In the genomic region with DNA sequence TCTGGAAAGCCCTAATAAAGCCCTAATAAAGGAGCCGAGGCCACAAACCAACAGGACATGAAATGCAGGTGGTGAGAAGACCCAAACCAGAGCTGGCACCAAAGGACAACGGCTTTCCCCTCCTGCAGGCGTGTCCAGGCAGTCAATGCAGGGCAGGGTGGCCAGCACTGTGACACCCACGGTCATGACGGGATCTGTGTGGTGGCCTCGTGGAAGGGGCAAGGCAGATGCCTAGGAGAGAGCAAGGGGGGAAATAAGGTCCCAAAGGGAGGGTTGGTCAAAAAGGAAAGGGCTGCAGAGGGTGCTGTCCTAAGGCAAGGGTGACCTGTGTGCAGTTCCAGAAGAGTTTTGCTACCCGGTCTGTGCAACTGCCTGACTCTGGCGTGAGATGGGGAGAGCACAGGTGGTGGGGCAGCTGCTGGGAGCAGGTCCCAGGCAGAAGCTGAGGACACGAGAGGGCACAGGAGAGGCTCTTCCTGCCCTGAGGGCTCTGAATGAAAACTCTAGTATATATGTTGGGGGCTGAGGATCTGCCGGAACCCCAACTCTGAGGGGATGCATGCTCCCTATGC, we compare ENCODE assay signal across 1 cellular context.
TF ChIP-seq lines count a peak whose summit lies in the region.

No MANE protein-coding gene starts in this region.

TF ChIP-seq in A549, 52 proteins besides CTCF, POLR2A, EP300 and RAD21 (continued from another document):
- TF ChIP-seq, protein P1, sequence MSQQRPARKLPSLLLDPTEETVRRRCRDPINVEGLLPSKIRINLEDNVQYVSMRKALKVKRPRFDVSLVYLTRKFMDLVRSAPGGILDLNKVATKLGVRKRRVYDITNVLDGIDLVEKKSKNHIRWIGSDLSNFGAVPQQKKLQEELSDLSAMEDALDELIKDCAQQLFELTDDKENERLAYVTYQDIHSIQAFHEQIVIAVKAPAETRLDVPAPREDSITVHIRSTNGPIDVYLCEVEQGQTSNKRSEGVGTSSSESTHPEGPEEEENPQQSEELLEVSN (IDR thresholded peaks at IDR 0.05; ENCODE audit: borderline replicate concordance, low read depth), result no peak
- TF ChIP-seq, protein P2, sequence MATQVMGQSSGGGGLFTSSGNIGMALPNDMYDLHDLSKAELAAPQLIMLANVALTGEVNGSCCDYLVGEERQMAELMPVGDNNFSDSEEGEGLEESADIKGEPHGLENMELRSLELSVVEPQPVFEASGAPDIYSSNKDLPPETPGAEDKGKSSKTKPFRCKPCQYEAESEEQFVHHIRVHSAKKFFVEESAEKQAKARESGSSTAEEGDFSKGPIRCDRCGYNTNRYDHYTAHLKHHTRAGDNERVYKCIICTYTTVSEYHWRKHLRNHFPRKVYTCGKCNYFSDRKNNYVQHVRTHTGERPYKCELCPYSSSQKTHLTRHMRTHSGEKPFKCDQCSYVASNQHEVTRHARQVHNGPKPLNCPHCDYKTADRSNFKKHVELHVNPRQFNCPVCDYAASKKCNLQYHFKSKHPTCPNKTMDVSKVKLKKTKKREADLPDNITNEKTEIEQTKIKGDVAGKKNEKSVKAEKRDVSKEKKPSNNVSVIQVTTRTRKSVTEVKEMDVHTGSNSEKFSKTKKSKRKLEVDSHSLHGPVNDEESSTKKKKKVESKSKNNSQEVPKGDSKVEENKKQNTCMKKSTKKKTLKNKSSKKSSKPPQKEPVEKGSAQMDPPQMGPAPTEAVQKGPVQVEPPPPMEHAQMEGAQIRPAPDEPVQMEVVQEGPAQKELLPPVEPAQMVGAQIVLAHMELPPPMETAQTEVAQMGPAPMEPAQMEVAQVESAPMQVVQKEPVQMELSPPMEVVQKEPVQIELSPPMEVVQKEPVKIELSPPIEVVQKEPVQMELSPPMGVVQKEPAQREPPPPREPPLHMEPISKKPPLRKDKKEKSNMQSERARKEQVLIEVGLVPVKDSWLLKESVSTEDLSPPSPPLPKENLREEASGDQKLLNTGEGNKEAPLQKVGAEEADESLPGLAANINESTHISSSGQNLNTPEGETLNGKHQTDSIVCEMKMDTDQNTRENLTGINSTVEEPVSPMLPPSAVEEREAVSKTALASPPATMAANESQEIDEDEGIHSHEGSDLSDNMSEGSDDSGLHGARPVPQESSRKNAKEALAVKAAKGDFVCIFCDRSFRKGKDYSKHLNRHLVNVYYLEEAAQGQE (IDR thresholded peaks at IDR 0.05), result no peak
- TF ChIP-seq SREBF2 (IDR thresholded peaks at IDR 0.05) (no peak), NFE2L2 (conservative IDR thresholded peaks at IDR 0.05; ENCODE audit: low read length) (no peak), PHF8 (IDR thresholded peaks at IDR 0.05; ENCODE audit: borderline replicate concordance, low read depth) (no peak), ZSCAN20 (CRISPR knock-in tag; IDR thresholded peaks at IDR 0.05) (no peak)
